Comparison of ENCODE assay signal across 15 cellular contexts in the genomic region with DNA sequence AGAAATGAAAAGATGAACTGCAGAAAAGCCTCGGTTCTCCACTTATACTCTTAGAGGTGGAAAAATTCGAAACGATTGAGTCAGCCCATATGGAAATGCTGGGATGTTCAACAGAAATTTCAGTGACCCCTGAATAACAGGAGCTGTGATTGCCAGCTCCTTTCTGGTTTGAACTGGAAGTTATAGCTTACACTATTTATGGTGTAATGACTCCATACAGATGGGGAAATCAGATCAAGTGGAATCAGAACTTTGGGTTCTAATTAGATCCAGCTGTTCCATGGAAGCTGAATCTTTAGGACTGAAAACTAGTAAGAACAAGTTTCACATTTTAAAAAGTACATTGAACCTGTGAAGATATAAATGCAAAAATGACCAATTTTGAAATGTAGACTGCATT.
"Had no signal": no experiment of that assay in that cellular context is flagged by ENCODE, and none has a peak within 500 bp of the region (broad histone marks: within the 10 kb centered on the region; RNA-seq: fewer than 3 reads in every experiment).

No MANE protein-coding gene starts in this region.

- H3K9ac ChIP-seq: neural progenitor cell had no signal

- H2AFZ ChIP-seq: neural progenitor cell had no signal

- H3K27me3 Mint-ChIP-seq: stimulated activated naive CD8-positive, alpha-beta T cell treated with anti-CD3 and anti-CD28 coated beads, Interleukin-15, amount 100 ng/mL, for 72 hours had no signal

- H3K4me1 ChIP-seq: colonic mucosa, lower lobe of right lung, neural progenitor cell, pancreas, uterus had no signal

- H3K4me1 Mint-ChIP-seq: neural progenitor cell had no signal

- H3K4me3 ChIP-seq: colonic mucosa, lower lobe of right lung, neural progenitor cell, pancreas, thoracic aorta, uterus had no signal

- H3K27me3 ChIP-seq: colonic mucosa, neural progenitor cell, pancreas, uterus had no signal

- H3K27ac Mint-ChIP-seq: activated naive CD4-positive, alpha-beta T cell treated with anti-CD3 and anti-CD28 coated beads for 36 hours; neural progenitor cell; stimulated activated naive CD8-positive, alpha-beta T cell treated with anti-CD3 and anti-CD28 coated beads, Interleukin-15, amount 100 ng/mL, for 72 hours had no signal

- H3K9me3 ChIP-seq: colonic mucosa, lower lobe of right lung, pancreas, thoracic aorta, uterus had no signal

- H3K9me3 Mint-ChIP-seq: neural progenitor cell; stimulated activated naive CD8-positive, alpha-beta T cell treated with anti-CD3 and anti-CD28 coated beads, Interleukin-15, amount 100 ng/mL, for 72 hours had no signal

- DNase-seq: activated CD4-positive, alpha-beta T cell treated with anti-CD3 and anti-CD28 coated beads for 4 hours; activated naive CD4-positive, alpha-beta T cell treated with anti-CD3 and anti-CD28 coated beads for 36 hours; colonic mucosa; effector CD4-positive, alpha-beta T cell; left cardiac atrium; lower lobe of right lung; midbrain; pancreas; stimulated activated CD4-positive, alpha-beta T cell treated with anti-CD3 and anti-CD28 coated beads, Interleukin-4, amount 100 ng/mL, for 1 hour; stimulated activated CD8-positive, alpha-beta memory T cell treated with anti-CD3 and anti-CD28 coated beads, Interleukin-4, amount 100 ng/mL, for 48 hours; stimulated activated naive CD8-positive, alpha-beta T cell treated with anti-CD3 and anti-CD28 coated beads, Interleukin-15, amount 100 ng/mL, for 72 hours; T1000; uterus had no signal

- ATAC-seq: lower lobe of right lung; pancreas; stimulated activated naive CD8-positive, alpha-beta T cell treated with anti-CD3 and anti-CD28 coated beads, Interleukin-15, amount 100 ng/mL, for 72 hours had no signal

- H3K36me3 Mint-ChIP-seq: neural progenitor cell had no signal

- H3K4me2 ChIP-seq: neural progenitor cell had no signal

- H3K36me3 ChIP-seq: colonic mucosa, lower lobe of right lung, neural progenitor cell, pancreas, thoracic aorta, uterus had no signal

- H3K27ac ChIP-seq: colonic mucosa, lower lobe of right lung, neural progenitor cell, pancreas, thoracic aorta, uterus had no signal

- H3K4me3 Mint-ChIP-seq: activated naive CD4-positive, alpha-beta T cell treated with anti-CD3 and anti-CD28 coated beads for 36 hours; neural progenitor cell; stimulated activated naive CD8-positive, alpha-beta T cell treated with anti-CD3 and anti-CD28 coated beads, Interleukin-15, amount 100 ng/mL, for 72 hours had no signal
